8 cellular contexts compared by ENCODE assay signal in genomic region chr4:40121515-40121914, GRCh38.
DNase-seq lines count a peak whose midpoint lies in the region; ATAC-seq and TF ChIP-seq lines count a peak whose summit lies in the region.

No MANE protein-coding gene starts in this region.

- CTCF ChIA-PET in GM10248 (lab: Yijun Ruan, JAX), result interaction anchor here (0.9 to 2.0 kb wide), 3 partner anchors 196 to 652 kb away, joined by 3 to 9 read pairs (median 3); no protein-coding TSS in a partner anchor

- POLR2A ChIA-PET in GM10248 (lab: Yijun Ruan, JAX), result no interaction called here

- TF ChIP-seq EP300 in suprapubic skin (IDR thresholded peaks at IDR 0.05), result no peak

- ATAC-seq in HG03039 (IDR thresholded peaks at IDR 0.05; ENCODE audit: unreplicated experiment), result peak; percentile 62

- TF ChIP-seq CTCF in suprapubic skin (IDR thresholded peaks at IDR 0.05), result no peak
- TF ChIP-seq CTCF in GM10248 (IDR thresholded peaks at IDR 0.05; ENCODE audit: control extremely low read depth, extremely low read depth, low read depth, missing control alignments), result no peak

- H3K27ac ChIP-seq in suprapubic skin, result no peak overlapping the region

- H3K36me3 ChIP-seq in suprapubic skin, result peaks cover 12% of the 10 kb centered on the region

- TF ChIP-seq POLR2A in suprapubic skin (IDR thresholded peaks at IDR 0.05), result no peak

- H3K27me3 ChIP-seq in suprapubic skin, result no peaks in the 10 kb centered on the region

- no peak overlapping the region for H3K4me3 ChIP-seq in suprapubic skin

- H3K4me1 ChIP-seq in suprapubic skin, result no peaks in the 10 kb centered on the region

- DNase-seq in Daoy (ENCODE audit: low read depth) (peak; percentile 85), UCSD-AML1 (lab: John Stamatoyannopoulos, UW; ENCODE audit: unreplicated experiment) (peak; percentile 25), kidney glomerular epithelial cell (lab: John Stamatoyannopoulos, UW) (peak; percentile 35), suprapubic skin (ENCODE audit: low spot score in 2 of 2) (no peak), D341Med (ENCODE audit: low spot score) (no peak), GM10248 (ENCODE audit: extremely low spot score) (no peak), NCI-H774 (lab: John Stamatoyannopoulos, UW) (no peak)

- 76% methylated on average over 4 of the region's 4 CpGs for WGBS in suprapubic skin

- no peaks in the 10 kb centered on the region for H3K9me3 ChIP-seq in suprapubic skin

Comparison
In these comparisons a context has a peak if more than half of its experiments do, and no peak if none do; other contexts are left out.
1. DNase-seq: peak in Daoy (single experiment), UCSD-AML1 (single experiment) and kidney glomerular epithelial cell (single experiment); none in suprapubic skin (0 of 2), D341Med (single experiment), GM10248 (single experiment) and NCI-H774 (single experiment).